In genomic region chr13:110676511-110677204, GRCh38 we compare ENCODE assay signal across 1 cellular context.
TF ChIP-seq lines count a peak whose summit lies in the region.

No MANE protein-coding gene starts in this region.

TF ChIP-seq in GM23338, 12 proteins besides CTCF, POLR2A, EP300 and RAD21 (continued from another document):
- TF ChIP-seq REST (IDR thresholded peaks at IDR 0.05; ENCODE audit: unreplicated experiment) (no peak), ETS1 (IDR thresholded peaks at IDR 0.05) (no peak), EZH2 (IDR thresholded peaks at IDR 0.05; ENCODE audit: low read depth, unreplicated experiment) (no peak), ZNF462 (CRISPR knock-in tag; IDR thresholded peaks at IDR 0.05) (no peak), ZNF114 (CRISPR knock-in tag; IDR thresholded peaks at IDR 0.05) (no peak), ZNF331 (CRISPR knock-in tag; IDR thresholded peaks at IDR 0.05; ENCODE audit: low read depth) (no peak), CREB1 (CRISPR knock-in tag; IDR thresholded peaks at IDR 0.05; ENCODE audit: low read depth) (no peak)
